1 cellular context compared by ENCODE assay signal in the genomic region with DNA sequence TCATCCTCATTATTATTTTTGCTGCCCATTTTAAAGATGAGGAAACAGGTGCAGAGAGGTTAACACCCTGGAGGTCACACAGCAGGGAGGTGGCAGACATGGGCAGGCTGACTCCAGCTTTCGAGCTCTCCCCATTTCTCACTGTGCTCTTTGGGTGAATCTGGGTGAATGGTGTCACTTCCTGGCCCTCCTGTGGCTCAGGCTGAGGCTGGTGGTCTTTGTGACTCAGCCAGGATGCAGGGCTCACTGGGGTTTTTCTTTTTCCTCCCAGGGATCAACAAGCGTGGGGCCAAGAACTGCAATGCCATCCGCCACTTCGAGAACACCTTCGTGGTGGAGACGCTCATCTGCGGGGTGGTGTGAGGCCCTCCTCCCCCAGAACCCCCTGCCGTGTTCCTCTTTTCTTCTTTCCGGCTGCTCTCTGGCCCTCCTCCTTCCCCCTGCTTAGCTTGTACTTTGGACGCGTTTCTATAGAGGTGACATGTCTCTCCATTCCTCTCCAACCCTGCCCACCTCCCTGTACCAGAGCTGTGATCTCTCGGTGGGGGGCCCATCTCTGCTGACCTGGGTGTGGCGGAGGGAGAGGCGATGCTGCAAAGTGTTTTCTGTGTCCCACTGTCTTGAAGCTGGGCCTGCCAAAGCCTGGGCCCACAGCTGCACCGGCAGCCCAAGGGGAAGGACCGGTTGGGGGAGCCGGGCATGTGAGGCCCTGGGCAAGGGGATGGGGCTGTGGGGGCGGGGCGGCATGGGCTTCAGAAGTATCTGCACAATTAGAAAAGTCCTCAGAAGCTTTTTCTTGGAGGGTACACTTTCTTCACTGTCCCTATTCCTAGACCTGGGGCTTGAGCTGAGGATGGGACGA.
TF ChIP-seq lines count a peak whose summit lies in the region.

No MANE protein-coding gene starts in this region.

TF ChIP-seq in SK-N-SH treated with all-trans-retinoic acid at 6 μM for 48 hours, 23 proteins besides CTCF, POLR2A, EP300 and RAD21 (continued from another document):
- TF ChIP-seq, protein P1, sequence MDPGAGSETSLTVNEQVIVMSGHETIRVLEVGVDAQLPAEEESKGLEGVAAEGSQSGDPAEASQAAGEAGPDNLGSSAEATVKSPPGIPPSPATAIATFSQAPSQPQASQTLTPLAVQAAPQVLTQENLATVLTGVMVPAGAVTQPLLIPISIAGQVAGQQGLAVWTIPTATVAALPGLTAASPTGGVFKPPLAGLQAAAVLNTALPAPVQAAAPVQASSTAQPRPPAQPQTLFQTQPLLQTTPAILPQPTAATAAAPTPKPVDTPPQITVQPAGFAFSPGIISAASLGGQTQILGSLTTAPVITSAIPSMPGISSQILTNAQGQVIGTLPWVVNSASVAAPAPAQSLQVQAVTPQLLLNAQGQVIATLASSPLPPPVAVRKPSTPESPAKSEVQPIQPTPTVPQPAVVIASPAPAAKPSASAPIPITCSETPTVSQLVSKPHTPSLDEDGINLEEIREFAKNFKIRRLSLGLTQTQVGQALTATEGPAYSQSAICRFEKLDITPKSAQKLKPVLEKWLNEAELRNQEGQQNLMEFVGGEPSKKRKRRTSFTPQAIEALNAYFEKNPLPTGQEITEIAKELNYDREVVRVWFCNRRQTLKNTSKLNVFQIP (CRISPR knock-in tag; IDR thresholded peaks at IDR 0.05; ENCODE audit: borderline replicate concordance, low read depth): no peak
- TF ChIP-seq SNAI2 (CRISPR knock-in tag; IDR thresholded peaks at IDR 0.05) (no peak), TOX (CRISPR knock-in tag; IDR thresholded peaks at IDR 0.05; ENCODE audit: borderline replicate concordance) (no peak), BACH2 (CRISPR knock-in tag; IDR thresholded peaks at IDR 0.05; ENCODE audit: borderline replicate concordance) (no peak), TSHZ2 (CRISPR knock-in tag; IDR thresholded peaks at IDR 0.05) (no peak)
